ENCODE assay signal across 1 cellular context in genomic region chr9:71981944-71982343, GRCh38.
TF ChIP-seq lines count a peak whose summit lies in the region.

No MANE protein-coding gene starts in this region.

TF ChIP-seq in HepG2, 621 proteins besides CTCF, POLR2A, EP300 and RAD21 (continued from another document):
- TF ChIP-seq MLXIP (CRISPR knock-in tag; IDR thresholded peaks at IDR 0.05; ENCODE audit: borderline replicate concordance): no peak
- TF ChIP-seq ATF7 (IDR thresholded peaks at IDR 0.05): peak; percentile 77
- TF ChIP-seq ATF7 (CRISPR knock-in tag; IDR thresholded peaks at IDR 0.05): no peak
- TF ChIP-seq, protein P1, sequence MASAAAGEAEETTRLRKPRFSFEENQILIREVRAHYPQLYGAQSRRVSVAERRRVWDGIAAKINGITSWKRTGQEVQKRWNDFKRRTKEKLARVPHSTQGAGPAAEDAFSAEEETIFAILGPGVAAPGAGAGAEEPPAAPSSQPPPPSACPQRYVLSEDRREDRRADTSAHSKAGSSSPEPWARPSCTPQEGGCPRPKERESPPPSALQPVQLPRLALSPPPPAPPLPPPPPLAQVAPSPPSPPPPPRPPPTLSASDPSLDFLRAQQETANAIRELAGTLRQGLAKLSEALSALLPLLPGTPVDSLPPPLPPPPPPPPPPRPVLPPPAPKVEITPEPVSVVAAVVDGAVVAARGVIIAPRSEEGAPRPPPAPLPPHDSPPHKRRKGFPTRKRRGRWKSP (CRISPR knock-in tag; IDR thresholded peaks at IDR 0.05): no peak
- TF ChIP-seq ZBTB7B (CRISPR knock-in tag; IDR thresholded peaks at IDR 0.05): no peak
